ENCODE assay signal across 23 cellular contexts in the genomic region with DNA sequence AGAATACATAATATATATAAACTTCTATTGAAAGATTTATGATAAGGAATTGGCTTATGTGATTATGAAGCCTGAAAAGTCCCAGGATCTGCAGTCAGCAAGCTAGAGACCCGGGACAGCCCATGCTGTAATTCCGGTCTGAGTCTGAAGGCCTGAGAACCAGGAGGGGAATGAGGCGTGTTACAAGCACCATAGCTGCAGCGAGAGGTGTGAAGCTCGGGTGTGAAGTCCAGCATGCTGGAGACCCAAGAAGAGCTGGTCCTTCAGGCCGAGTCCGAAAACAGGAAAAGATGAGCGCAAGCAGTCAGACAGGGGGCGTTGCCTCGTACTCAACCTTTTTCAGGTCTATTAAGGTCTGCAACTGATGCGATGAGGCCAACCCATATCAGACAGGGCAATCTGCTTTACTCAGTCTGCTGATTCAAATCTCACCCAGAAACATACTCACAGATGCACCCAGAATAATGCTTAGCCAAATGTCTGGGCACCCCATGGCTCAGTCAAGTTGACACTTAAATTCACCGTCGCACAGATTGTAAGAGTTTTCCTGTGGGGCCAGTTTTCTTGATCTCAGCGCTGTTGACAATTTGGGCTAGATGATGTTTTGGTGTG.
"Had no signal": no experiment of that assay in that cellular context is flagged by ENCODE, and none has a peak within 500 bp of the region (broad histone marks: within the 10 kb centered on the region; RNA-seq: fewer than 3 reads in every experiment).

No MANE protein-coding gene starts in this region.

- H3K4me3 Mint-ChIP-seq: naive thymus-derived CD8-positive, alpha-beta T cell; stimulated activated naive CD8-positive, alpha-beta T cell treated with anti-CD3 and anti-CD28 coated beads, Interleukin-15, Interleukin-2, amounts not matched to agents 100 ng/mL and 50 ng/mL, for 24 hours had no signal

- H3K36me3 ChIP-seq: left lung, lower lobe of right lung, pancreas, prostate gland, suprapubic skin, thoracic aorta, tibial artery, upper lobe of right lung had no signal

- H3K9me3 Mint-ChIP-seq: stimulated activated naive CD8-positive, alpha-beta T cell treated with anti-CD3 and anti-CD28 coated beads, Interleukin-15, Interleukin-2, amounts not matched to agents 100 ng/mL and 50 ng/mL, for 24 hours had no signal

- H3K4me3 ChIP-seq: left lung, lower lobe of right lung, pancreas, prostate gland, skin epidermis, suprapubic skin, thoracic aorta, tibial artery, upper lobe of right lung had no signal

- H3K27me3 ChIP-seq: left lung, pancreas, upper lobe of right lung had no signal

- H3K4me1 ChIP-seq: left lung, lower lobe of right lung, pancreas, prostate gland, tibial artery, upper lobe of right lung had no signal

- DNase-seq: hippocampal formation; kidney glomerular epithelial cell; left lung; lower lobe of right lung; mesenchymal stem cell; naive thymus-derived CD8-positive, alpha-beta T cell; nucleus accumbens; pancreas; retina; stimulated activated CD4-positive, alpha-beta T cell treated with anti-CD3 and anti-CD28 coated beads, Interleukin-12 subunit alpha, Interleukin-12 subunit beta, amount 100 ng/mL, for 4 hours; stimulated activated CD4-positive, alpha-beta T cell treated with anti-CD3 and anti-CD28 coated beads, Interleukin-15, amount 100 ng/mL, for 24 hours; stimulated activated CD4-positive, alpha-beta T cell treated with anti-CD3 and anti-CD28 coated beads, Interleukin-2, amount 100 ng/mL, for 24 hours; stimulated activated CD4-positive, alpha-beta T cell treated with anti-CD3 and anti-CD28 coated beads, Interleukin-4, amount 100 ng/mL, for 1 hour; stimulated activated naive CD4-positive, alpha-beta T cell; tibial artery; trophoblast cell; upper lobe of right lung had no signal

- H3K27ac ChIP-seq: left lung, lower lobe of right lung, pancreas, prostate gland, skin epidermis, suprapubic skin, thoracic aorta, tibial artery, upper lobe of right lung had no signal

- H3K27ac Mint-ChIP-seq: naive thymus-derived CD8-positive, alpha-beta T cell; stimulated activated naive CD8-positive, alpha-beta T cell treated with anti-CD3 and anti-CD28 coated beads, Interleukin-15, Interleukin-2, amounts not matched to agents 100 ng/mL and 50 ng/mL, for 24 hours had no signal

- H3K9me3 ChIP-seq: left lung, lower lobe of right lung, pancreas, prostate gland, suprapubic skin, thoracic aorta, tibial artery, upper lobe of right lung had no signal

- ATAC-seq: left lung; lower lobe of right lung; naive thymus-derived CD8-positive, alpha-beta T cell; sciatic nerve; upper lobe of right lung had no signal
